Comparison of ENCODE assay signal across 11 cellular contexts in genomic region chr5:59766394-59766793, GRCh38.
DNase-seq lines count a peak whose midpoint lies in the region; ATAC-seq, FAIRE-seq and TF ChIP-seq lines count a peak whose summit lies in the region.
"Had no signal": no experiment of that assay in that cellular context is flagged by ENCODE, and none has a peak within 500 bp of the region (broad histone marks: within the 10 kb centered on the region; RNA-seq: fewer than 3 reads in every experiment).

No MANE protein-coding gene starts in this region.

- H3K36me3 Mint-ChIP-seq in T-cell = no peaks in the 10 kb centered on the region
- H3K36me3 Mint-ChIP-seq in stimulated activated naive B cell treated with anti-CD40 and anti-IgM and Interleukin-4, amounts not matched to agents 10 μg/mL and 1 μg/mL and 100 μg/mL, for 72 hours = no peaks in the 10 kb centered on the region

- H3K79me2 ChIP-seq in keratinocyte (ENCODE audit: control insufficient read depth, insufficient read depth, low read length) = peaks cover 26% of the 10 kb centered on the region

- H3K36me3 ChIP-seq in keratinocyte (ENCODE audit: control insufficient read depth in 2 of 2, extremely low read depth in 1 of 2, insufficient read depth in 2 of 2, low read length in 2 of 2) = no peaks in the 10 kb centered on the region

- H3K4me1 ChIP-seq in keratinocyte (ENCODE audit: control insufficient read depth, extremely low read depth, insufficient read depth, low read length) = peaks cover 29% of the 10 kb centered on the region

- no peaks in the 10 kb centered on the region for H3K9me3 Mint-ChIP-seq in T-cell
- H3K9me3 Mint-ChIP-seq in stimulated activated naive B cell treated with anti-CD40 and anti-IgM and Interleukin-4, amounts not matched to agents 10 μg/mL and 1 μg/mL and 100 μg/mL, for 72 hours = peaks cover 0 to 3% of the 10 kb centered on the region in 2 donors
- H3K9me3 Mint-ChIP-seq: activated naive CD4-positive, alpha-beta T cell treated with anti-CD3 and anti-CD28 coated beads for 36 hours; T-helper 2 cell treated with Interferon-gamma antibody and Interleukin-4, amounts not matched to agents 5 μg/mL and 100 μg/mL, for 36 hours had no signal

- H3K4me3 ChIP-seq in keratinocyte (ENCODE audit: control insufficient read depth in 2 of 3, extremely low read depth in 1 of 3, insufficient read depth in 2 of 3, low read depth in 1 of 3, low read length in 3 of 3) = peak overlapping the region; percentile 8 to 84 (median 48)

- no peak for TF ChIP-seq CTCF in keratinocyte (optimal IDR thresholded peaks at IDR 0.05 in 1 of 3, IDR thresholded peaks at IDR 0.05 in 1 of 3, conservative IDR thresholded peaks at IDR 0.05 in 1 of 3; ENCODE audit: extremely low read depth in 1 of 3, insufficient read depth in 2 of 3, low read length in 3 of 3)

- peak overlapping the region; percentile 99 for H3K27ac ChIP-seq in keratinocyte (ENCODE audit: control insufficient read depth, insufficient read depth, low read length)

- peak; percentile 89 for FAIRE-seq in keratinocyte (lab: Jason Lieb, UNC)

- H3K9me1 ChIP-seq in keratinocyte (ENCODE audit: control insufficient read depth, extremely low read depth, insufficient read depth, low read length) = no peaks in the 10 kb centered on the region

- no peak for ATAC-seq in T-cell (replicated peaks in 1 of 4)
- ATAC-seq in stimulated activated naive B cell treated with anti-CD40 and anti-IgM and Interleukin-4, amounts not matched to agents 10 μg/mL and 1 μg/mL and 100 μg/mL, for 72 hours (replicated peaks) = no peak

- DNase-seq in NCI-H748 (lab: John Stamatoyannopoulos, UW; ENCODE audit: unreplicated experiment) (peak; percentile 27), NCI-H748 treated with DMSO at 0.1 percent for 48 hours (lab: John Stamatoyannopoulos, UW) (no peak), T-cell (no peak), keratinocyte (ENCODE audit: low read depth, low spot score) (no peak), inferior parietal cortex (ENCODE audit: extremely low spot score) (no peak), CD1c-positive myeloid dendritic cell (ENCODE audit: extremely low spot score) (no peak), GM19238 (ENCODE audit: insufficient read length, low spot score) (no peak)
- no peak for DNase-seq in stimulated activated naive B cell treated with anti-CD40 and anti-IgM and Interleukin-4, amounts not matched to agents 10 μg/mL and 1 μg/mL and 100 μg/mL, for 72 hours
- DNase-seq: activated naive CD4-positive, alpha-beta T cell treated with anti-CD3 and anti-CD28 coated beads for 36 hours; Kasumi-1 had no signal

- no peaks in the 10 kb centered on the region for H3K27me3 ChIP-seq in keratinocyte (ENCODE audit: control insufficient read depth, extremely low read depth, insufficient read depth, low read length)

- no peaks in the 10 kb centered on the region for H3K9me3 ChIP-seq in keratinocyte (ENCODE audit: control insufficient read depth, low read depth, low read length)

- peaks cover 11 to 16% (median 11%) of the 10 kb centered on the region in 3 donors for H3K4me1 Mint-ChIP-seq in T-cell
- peaks cover 18 to 53% of the 10 kb centered on the region in 2 donors for H3K4me1 Mint-ChIP-seq in stimulated activated naive B cell treated with anti-CD40 and anti-IgM and Interleukin-4, amounts not matched to agents 10 μg/mL and 1 μg/mL and 100 μg/mL, for 72 hours

- peak overlapping the region; percentile 45 for H2AFZ ChIP-seq in keratinocyte (ENCODE audit: control insufficient read depth, low read length)

- CTCF ChIA-PET in T-cell (lab: Charles Lee) = no interaction called here

- H4K20me1 ChIP-seq in keratinocyte (ENCODE audit: control insufficient read depth, extremely low read depth, insufficient read depth, low read length) = no peaks in the 10 kb centered on the region

- H3K27me3 Mint-ChIP-seq in T-cell = peaks cover 28 to 29% of the 10 kb centered on the region in 2 donors
- H3K27me3 Mint-ChIP-seq in stimulated activated naive B cell treated with anti-CD40 and anti-IgM and Interleukin-4, amounts not matched to agents 10 μg/mL and 1 μg/mL and 100 μg/mL, for 72 hours = peaks cover 10 to 15% of the 10 kb centered on the region in 2 donors

- POLR2A ChIA-PET in T-cell (lab: Charles Lee) = no interaction called here

- H3K27ac Mint-ChIP-seq in T-cell = no peak overlapping the region
- no peak overlapping the region for H3K27ac Mint-ChIP-seq in stimulated activated naive B cell treated with anti-CD40 and anti-IgM and Interleukin-4, amounts not matched to agents 10 μg/mL and 1 μg/mL and 100 μg/mL, for 72 hours
- H3K27ac Mint-ChIP-seq: activated naive CD4-positive, alpha-beta T cell treated with anti-CD3 and anti-CD28 coated beads for 36 hours; T-helper 2 cell treated with Interferon-gamma antibody and Interleukin-4, amounts not matched to agents 5 μg/mL and 100 μg/mL, for 36 hours had no signal

- H3K4me3 Mint-ChIP-seq in T-cell = peak overlapping the region; percentile 39 to 73 (median 66)
- peak overlapping the region; percentile 30 to 90 for H3K4me3 Mint-ChIP-seq in stimulated activated naive B cell treated with anti-CD40 and anti-IgM and Interleukin-4, amounts not matched to agents 10 μg/mL and 1 μg/mL and 100 μg/mL, for 72 hours
- H3K4me3 Mint-ChIP-seq: activated naive CD4-positive, alpha-beta T cell treated with anti-CD3 and anti-CD28 coated beads for 36 hours; T-helper 2 cell treated with Interferon-gamma antibody and Interleukin-4, amounts not matched to agents 5 μg/mL and 100 μg/mL, for 36 hours had no signal

- peak overlapping the region; percentile 93 for H3K9ac ChIP-seq in keratinocyte (ENCODE audit: control insufficient read depth, extremely low read depth, insufficient read depth, low read length)

- dilution Hi-C loops in keratinocyte (cut with MboI; ENCODE audit: extremely low pct_ligation_motif_present, low sequenced_read_pairs) = no loop called here

- H3K4me2 ChIP-seq in keratinocyte (ENCODE audit: control insufficient read depth, extremely low read depth, insufficient read depth, low read depth, low read length) = peak overlapping the region; percentile 83
